Comparison of ENCODE assay signal across 34 cellular contexts in genomic region chr1:22196041-22196440, GRCh38. TPM values are rescaled to one million over a fixed set of nuclear protein-coding genes. Genes with fewer than 3 reads are reported as not detected.
"Had no signal": no experiment of that assay in that cellular context is flagged by ENCODE, and none has a peak within 500 bp of the region (broad histone marks: within the 10 kb centered on the region; RNA-seq: fewer than 3 reads in every experiment).

No MANE protein-coding gene starts in this region.

- ATAC-seq: activated CD4-positive, CD25-positive, alpha-beta regulatory T cell treated with anti-CD3 and anti-CD28 coated beads, Interleukin-2, amount 50 U/mL, for 24 hours; activated CD8-positive, alpha-beta memory T cell treated with anti-CD3 and anti-CD28 coated beads, Interleukin-2, amount 10 ng/mL, durations not matched to agents 7 days and 5 days; activated CD8-positive, alpha-beta T cell treated with anti-CD3 and anti-CD28 coated beads, Interleukin-2, amount 10 ng/mL, durations not matched to agents 7 days and 5 days; effector memory CD8-positive, alpha-beta T cell; gastroesophageal sphincter; T-helper 17 cell had no signal

- H3K36me3 ChIP-seq: brain microvascular endothelial cell, esophagus muscularis mucosa, gastroesophageal sphincter, WERI-Rb-1 had no signal

- H3K27ac ChIP-seq: brain microvascular endothelial cell, esophagus muscularis mucosa, gastroesophageal sphincter, WERI-Rb-1 had no signal

- H3K9me3 ChIP-seq: esophagus muscularis mucosa had no signal

- H3K4me3 Mint-ChIP-seq: activated B cell treated with CpG ODN at 0.5 μM for 24 hours; activated CD8-positive, alpha-beta memory T cell treated with anti-CD3 and anti-CD28 coated beads, Interleukin-2, amount 10 ng/mL, durations not matched to agents 7 days and 5 days; activated CD8-positive, alpha-beta T cell treated with anti-CD3 and anti-CD28 coated beads, Interleukin-2, amount 10 ng/mL, durations not matched to agents 7 days and 5 days; activated naive CD8-positive, alpha-beta T cell; activated T-helper 1 cell treated with anti-CD3 and anti-CD28 coated beads, Interleukin-12 subunit alpha, Interleukin-12 subunit beta, Interleukin-2, Interleukin-4 antibody, amounts not matched to agents 30 ng/mL and 10 ng/mL and 1 ng/mL, durations not matched to agents 14 hours and 24 hours and 36 hours; central memory CD8-positive, alpha-beta T cell; effector memory CD8-positive, alpha-beta T cell; T-helper 17 cell; T-helper 2 cell treated with Interferon-gamma antibody and Interleukin-4, amounts not matched to agents 5 μg/mL and 100 μg/mL, for 36 hours had no signal

- H3K4me3 ChIP-seq: esophagus muscularis mucosa, gastroesophageal sphincter had no signal

- H3K4me1 Mint-ChIP-seq: activated B cell treated with CpG ODN at 0.5 μM for 24 hours; activated CD8-positive, alpha-beta memory T cell treated with anti-CD3 and anti-CD28 coated beads, Interleukin-2, amount 10 ng/mL, durations not matched to agents 7 days and 5 days; T-helper 17 cell had no signal

- H3K27me3 ChIP-seq: brain microvascular endothelial cell had no signal

- DNase-seq: activated B cell treated with CpG ODN at 0.5 μM for 24 hours; activated CD4-positive, alpha-beta T cell treated with anti-CD3 and anti-CD28 coated beads for 48 hours; activated CD4-positive, alpha-beta T cell treated with anti-CD3 and anti-CD28 coated beads, Interleukin-2, amount 50 U/mL, for 1 hour; activated CD4-positive, alpha-beta T cell treated with anti-CD3 and anti-CD28 coated beads, Interleukin-2, amount 50 U/mL, for 48 hours; activated CD8-positive, alpha-beta memory T cell treated with anti-CD3 and anti-CD28 coated beads, Interleukin-2, amount 10 ng/mL, durations not matched to agents 7 days and 5 days; activated CD8-positive, alpha-beta memory T cell treated with anti-CD3 and anti-CD28 coated beads, Interleukin-2, amount 50 U/mL, for 4 hours; activated CD8-positive, alpha-beta T cell treated with anti-CD3 and anti-CD28 coated beads, Interleukin-2, amount 10 ng/mL, durations not matched to agents 7 days and 5 days; activated gamma-delta T cell treated with Interleukin-2 at 50 U/mL for 16 hours; activated naive CD4-positive, alpha-beta T cell treated with anti-CD3 and anti-CD28 coated beads, Interleukin-2, amount 50 U/mL, for 16 hours; activated naive CD4-positive, alpha-beta T cell treated with Interleukin-2 at 50 U/mL for 16 hours; activated T-cell treated with anti-CD3 and anti-CD28 coated beads, Interleukin-2, amount 50 U/mL, for 1 hour; activated T-cell treated with anti-CD3 and anti-CD28 coated beads, Interleukin-2, amount 50 U/mL, for 48 hours; amniotic stem cell; anterior cingulate cortex; brain microvascular endothelial cell; cortex of kidney; dermis blood vessel endothelial cell; effector CD4-positive, alpha-beta T cell; effector memory CD8-positive, alpha-beta T cell; erythroblast; foreskin melanocyte; T-helper 1 cell; T-helper 17 cell; T1000; WERI-Rb-1 had no signal

- H3K4me1 ChIP-seq: esophagus muscularis mucosa, gastroesophageal sphincter had no signal

- H3K36me3 Mint-ChIP-seq: activated CD8-positive, alpha-beta memory T cell treated with anti-CD3 and anti-CD28 coated beads, Interleukin-2, amount 10 ng/mL, durations not matched to agents 7 days and 5 days; activated naive CD8-positive, alpha-beta T cell had no signal

- H3K27ac Mint-ChIP-seq: activated B cell treated with CpG ODN at 0.5 μM for 24 hours; activated CD8-positive, alpha-beta memory T cell treated with anti-CD3 and anti-CD28 coated beads, Interleukin-2, amount 10 ng/mL, durations not matched to agents 7 days and 5 days; activated CD8-positive, alpha-beta T cell treated with anti-CD3 and anti-CD28 coated beads, Interleukin-2, amount 10 ng/mL, durations not matched to agents 7 days and 5 days; activated naive CD8-positive, alpha-beta T cell; activated T-helper 1 cell treated with anti-CD3 and anti-CD28 coated beads, Interleukin-12 subunit alpha, Interleukin-12 subunit beta, Interleukin-2, Interleukin-4 antibody, amounts not matched to agents 30 ng/mL and 10 ng/mL and 1 ng/mL, durations not matched to agents 14 hours and 24 hours and 36 hours; activated T-helper 2 cell treated with anti-CD3 and anti-CD28 coated beads, Interferon-gamma antibody, Interleukin-2, Interleukin-4, amounts not matched to agents 10 μg/mL and 5 μg/mL and 100 μg/mL, durations not matched to agents 14 hours and 24 hours and 36 hours; effector memory CD8-positive, alpha-beta T cell; T-helper 17 cell; T-helper 2 cell treated with Interferon-gamma antibody and Interleukin-4, amounts not matched to agents 5 μg/mL and 100 μg/mL, for 36 hours had no signal

- H3K9me3 Mint-ChIP-seq: activated B cell treated with CpG ODN at 0.5 μM for 24 hours; activated T-helper 1 cell treated with anti-CD3 and anti-CD28 coated beads, Interleukin-12 subunit alpha, Interleukin-12 subunit beta, Interleukin-2, Interleukin-4 antibody, amounts not matched to agents 30 ng/mL and 10 ng/mL and 1 ng/mL, durations not matched to agents 14 hours and 24 hours and 36 hours; activated T-helper 2 cell treated with anti-CD3 and anti-CD28 coated beads, Interferon-gamma antibody, Interleukin-2, Interleukin-4, amounts not matched to agents 10 μg/mL and 5 μg/mL and 100 μg/mL, durations not matched to agents 14 hours and 24 hours and 36 hours; central memory CD8-positive, alpha-beta T cell; effector memory CD8-positive, alpha-beta T cell; T-helper 2 cell treated with Interferon-gamma antibody and Interleukin-4, amounts not matched to agents 5 μg/mL and 100 μg/mL, for 36 hours had no signal

RNA-seq across cellular contexts. Expression of gene WNT4, which starts 53.1 kb away (rescaled TPM):
- total RNA-seq: activated CD8-positive, alpha-beta memory T cell treated with anti-CD3 and anti-CD28 coated beads for 36 hours; activated CD8-positive, alpha-beta memory T cell treated with anti-CD3 and anti-CD28 coated beads, Interleukin-2, amount 10 ng/mL, durations not matched to agents 7 days and 5 days; activated CD8-positive, alpha-beta T cell treated with anti-CD3 and anti-CD28 coated beads, Interleukin-2, amount 10 ng/mL, durations not matched to agents 7 days and 5 days; activated T-helper 1 cell treated with anti-CD3 and anti-CD28 coated beads, Interleukin-12 subunit alpha, Interleukin-12 subunit beta, Interleukin-2, Interleukin-4 antibody, amounts not matched to agents 30 ng/mL and 10 ng/mL and 1 ng/mL, durations not matched to agents 14 hours and 24 hours and 36 hours; activated T-helper 2 cell treated with anti-CD3 and anti-CD28 coated beads, Interferon-gamma antibody, Interleukin-2, Interleukin-4, amounts not matched to agents 10 μg/mL and 5 μg/mL and 100 μg/mL, durations not matched to agents 14 hours and 24 hours and 36 hours; T-helper 17 cell had no signal
